Comparison of ENCODE assay signal across 8 cellular contexts in the genomic region with DNA sequence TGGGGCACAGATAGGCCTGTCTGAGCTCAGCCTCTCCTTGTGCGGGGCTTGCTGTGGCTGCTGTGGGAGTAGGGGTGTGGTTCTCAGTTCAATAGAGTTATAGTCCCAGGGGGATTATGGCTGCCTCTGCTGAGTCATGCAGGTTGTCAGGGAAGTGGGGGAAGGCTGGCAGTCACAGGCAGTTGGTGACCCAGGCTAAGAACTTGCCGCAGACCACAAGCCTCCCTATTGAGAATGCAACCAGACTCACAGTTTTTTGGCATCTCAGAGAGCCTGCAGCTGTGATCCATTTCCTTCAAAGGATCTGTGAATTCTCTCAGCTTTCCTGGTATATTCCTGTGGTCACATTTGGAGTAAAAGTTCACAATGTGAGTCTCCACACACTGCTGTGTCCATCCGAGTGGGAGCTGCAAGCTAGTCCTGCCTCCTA.
DNase-seq lines count a peak whose midpoint lies in the region; ATAC-seq lines count a peak whose summit lies in the region.

No MANE protein-coding gene starts in this region.

- no peaks in the 10 kb centered on the region for H3K4me1 ChIP-seq in adipocyte (ENCODE audit: control insufficient read depth, insufficient read depth, low read length)

- H3K9me3 ChIP-seq in adipocyte (ENCODE audit: control insufficient read depth, low read length): no peaks in the 10 kb centered on the region

- H3K9ac ChIP-seq in adipocyte (ENCODE audit: low read length): no peak overlapping the region

- no peaks in the 10 kb centered on the region for H3K36me3 ChIP-seq in adipocyte (ENCODE audit: control insufficient read depth, insufficient read depth, low read length, severe bottlenecking)

- ATAC-seq in GM21528 (IDR thresholded peaks at IDR 0.05; ENCODE audit: low FRiP score, unreplicated experiment) (peak; percentile 91), HG03039 (IDR thresholded peaks at IDR 0.05; ENCODE audit: unreplicated experiment) (no peak)

- H3K27me3 ChIP-seq in adipocyte (replicated peaks; ENCODE audit: control insufficient read depth, insufficient read depth, low read length): no peaks in the 10 kb centered on the region

- no peak overlapping the region; the same call in 1 of the 2 replicates for H3K4me3 ChIP-seq in Jurkat, Clone E6-1 (ENCODE audit: low read length)
- H3K4me3 ChIP-seq in adipocyte (ENCODE audit: low read length): no peak overlapping the region

- DNase-seq in ELR (ENCODE audit: low read depth) (peak; percentile 67), adipocyte (ENCODE audit: low read depth) (peak; percentile 77), smooth muscle cell of the brain vasculature (ENCODE audit: low read depth, low spot score) (peak; percentile 82), middle frontal gyrus (ENCODE audit: extremely low spot score, low spot score) (no peak), RPMI8226 (no peak)
- peak; percentile 92 for DNase-seq in Jurkat, Clone E6-1 (ENCODE audit: low read depth, low spot score)

Comparison
In these comparisons a context has a peak if more than half of its experiments do, and no peak if none do; other contexts are left out.
1. DNase-seq: peak in ELR (single experiment), Jurkat, Clone E6-1 (single experiment), adipocyte (single experiment) and smooth muscle cell of the brain vasculature (single experiment); none in middle frontal gyrus (single experiment) and RPMI8226 (single experiment).